ENCODE assay signal across 19 cellular contexts in the genomic region with DNA sequence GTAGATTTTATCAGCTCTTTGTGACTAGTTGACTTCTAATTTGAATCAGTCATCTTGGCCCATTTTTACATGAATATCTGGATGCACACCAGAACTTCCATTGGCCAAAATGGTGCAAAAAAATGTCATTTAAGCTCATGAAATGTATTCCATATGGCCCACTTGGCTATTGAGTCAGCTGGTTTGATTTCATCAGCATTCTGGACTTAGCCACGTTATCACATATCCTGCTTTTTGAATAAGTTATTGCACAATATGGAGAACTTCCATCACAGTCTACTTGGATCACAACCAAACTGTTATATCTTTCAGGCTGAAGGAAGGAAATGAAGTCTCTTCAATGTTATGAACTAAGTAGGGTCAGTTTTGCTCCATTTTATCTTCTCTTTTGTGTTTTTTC.
DNase-seq lines count a peak whose midpoint lies in the region; ATAC-seq and TF ChIP-seq lines count a peak whose summit lies in the region.
"Had no signal": no experiment of that assay in that cellular context is flagged by ENCODE, and none has a peak within 500 bp of the region (broad histone marks: within the 10 kb centered on the region; RNA-seq: fewer than 3 reads in every experiment).

No MANE protein-coding gene starts in this region.

- no peaks in the 10 kb centered on the region for H3K9me3 ChIP-seq in hepatocyte (ENCODE audit: low read depth)
- H3K9me3 ChIP-seq in esophagus muscularis mucosa, result no peaks in the 10 kb centered on the region
- H3K9me3 ChIP-seq: pancreas, tibial artery had no signal

- DNase-seq in AG20443 (ENCODE audit: low spot score) (peak; percentile 13), NCI-H446 treated with DMSO at 0.1 percent for 48 hours (lab: John Stamatoyannopoulos, UW) (peak; percentile 19), dedifferentiated amniotic fluid mesenchymal stem cell (ENCODE audit: extremely low spot score) (peak; percentile 95), hepatocyte (ENCODE audit: low spot score) (peak; percentile 8), esophagus muscularis mucosa (ENCODE audit: extremely low spot score) (no peak)
- DNase-seq in activated naive CD4-positive, alpha-beta T cell treated with Interleukin-2 at 50 U/mL for 16 hours, result no peak
- DNase-seq in activated CD4-positive, alpha-beta T cell treated with anti-CD3 and anti-CD28 coated beads, Interleukin-2, amount 10 ng/mL, durations not matched to agents 24 days and 14 days, result no peak
- DNase-seq: activated CD8-positive, alpha-beta T cell treated with anti-CD3 and anti-CD28 coated beads for 36 hours; activated T-cell treated with anti-CD3 and anti-CD28 coated beads, Interleukin-2, amount 50 U/mL, for 72 hours; CD4-positive, CD25-positive, alpha-beta regulatory T cell; MM.1S; NCI-H2029 treated with DMSO at 0.1 percent for 48 hours; NCI-H526; pancreas; tibial artery had no signal

- H3K36me3 ChIP-seq in hepatocyte (replicated peaks; ENCODE audit: insufficient read depth, low read depth) (no peaks in the 10 kb centered on the region), esophagus muscularis mucosa (no peaks in the 10 kb centered on the region)
- H3K36me3 ChIP-seq: pancreas, tibial artery had no signal

- no peaks in the 10 kb centered on the region for H3K36me3 Mint-ChIP-seq in activated CD4-positive, alpha-beta T cell treated with anti-CD3 and anti-CD28 coated beads, Interleukin-2, amount 10 ng/mL, durations not matched to agents 24 days and 14 days (ENCODE audit: low read depth)
- H3K36me3 Mint-ChIP-seq: CD4-positive, CD25-positive, alpha-beta regulatory T cell; stimulated activated effector memory CD8-positive, alpha-beta T cell treated with anti-CD3 and anti-CD28 coated beads, Interleukin-12 subunit alpha, Interleukin-12 subunit beta, amount 100 ng/mL, for 72 hours had no signal

- H2AFZ ChIP-seq in hepatocyte, result no peak overlapping the region

- H3K27ac ChIP-seq in hepatocyte (no peak overlapping the region), esophagus muscularis mucosa (replicated peaks in 1 of 4) (no peak overlapping the region)
- H3K27ac ChIP-seq: pancreas, tibial artery had no signal

- H3K9me2 ChIP-seq in hepatocyte (replicated peaks; ENCODE audit: insufficient read depth), result no peaks in the 10 kb centered on the region

- no peak overlapping the region for H3K4me3 Mint-ChIP-seq in activated CD4-positive, alpha-beta T cell treated with anti-CD3 and anti-CD28 coated beads, Interleukin-2, amount 10 ng/mL, durations not matched to agents 24 days and 14 days
- H3K4me3 Mint-ChIP-seq: activated CD8-positive, alpha-beta T cell treated with anti-CD3 and anti-CD28 coated beads for 36 hours; activated T-cell treated with anti-CD3 and anti-CD28 coated beads, Interleukin-2, amount 50 U/mL, for 72 hours; CD4-positive, CD25-positive, alpha-beta regulatory T cell; stimulated activated effector memory CD8-positive, alpha-beta T cell treated with anti-CD3 and anti-CD28 coated beads, Interleukin-12 subunit alpha, Interleukin-12 subunit beta, amount 100 ng/mL, for 72 hours had no signal

- no peak for TF ChIP-seq CTCF in hepatocyte (IDR thresholded peaks at IDR 0.05; ENCODE audit: poor library complexity)
- no peak for TF ChIP-seq CTCF in esophagus muscularis mucosa (IDR thresholded peaks at IDR 0.05)

- H4K20me1 ChIP-seq in hepatocyte (ENCODE audit: insufficient read depth, poor library complexity, severe bottlenecking), result no peaks in the 10 kb centered on the region

- H3K4me1 ChIP-seq in hepatocyte (ENCODE audit: insufficient read depth) (no peaks in the 10 kb centered on the region), esophagus muscularis mucosa (no peaks in the 10 kb centered on the region)
- H3K4me1 ChIP-seq: pancreas, tibial artery had no signal

- intact Hi-C loops in esophagus muscularis mucosa (cut with DNase I), result no loop called here
- intact Hi-C loops in activated CD4-positive, alpha-beta T cell treated with anti-CD3 and anti-CD28 coated beads, Interleukin-2, amount 10 ng/mL, durations not matched to agents 24 days and 14 days (cut with micrococcal nuclease), result no loop called here

- H3K9me3 Mint-ChIP-seq in activated CD4-positive, alpha-beta T cell treated with anti-CD3 and anti-CD28 coated beads, Interleukin-2, amount 10 ng/mL, durations not matched to agents 24 days and 14 days, result no peaks in the 10 kb centered on the region

- no peak overlapping the region for H3K4me2 ChIP-seq in hepatocyte
- H3K4me2 ChIP-seq: smooth muscle cell had no signal

- no peak for ATAC-seq in HG03354 (IDR thresholded peaks at IDR 0.05; ENCODE audit: poor library complexity, severe bottlenecking, unreplicated experiment)
- ATAC-seq: activated CD8-positive, alpha-beta T cell treated with anti-CD3 and anti-CD28 coated beads for 36 hours; activated T-cell treated with anti-CD3 and anti-CD28 coated beads, Interleukin-2, amount 50 U/mL, for 72 hours; SK-N-SH treated with all-trans-retinoic acid at 6 μM for 48 hours; stimulated activated effector memory CD8-positive, alpha-beta T cell treated with anti-CD3 and anti-CD28 coated beads, Interleukin-12 subunit alpha, Interleukin-12 subunit beta, amount 100 ng/mL, for 72 hours had no signal

- no peaks in the 10 kb centered on the region for H3K27me3 ChIP-seq in hepatocyte
- no peaks in the 10 kb centered on the region for H3K27me3 ChIP-seq in esophagus muscularis mucosa
- H3K27me3 ChIP-seq: pancreas, tibial artery had no signal

- no peak for TF ChIP-seq EP300 in esophagus muscularis mucosa (IDR thresholded peaks at IDR 0.05)

- H3K27me3 Mint-ChIP-seq in activated CD4-positive, alpha-beta T cell treated with anti-CD3 and anti-CD28 coated beads, Interleukin-2, amount 10 ng/mL, durations not matched to agents 24 days and 14 days, result no peaks in the 10 kb centered on the region
- H3K27me3 Mint-ChIP-seq: activated CD8-positive, alpha-beta T cell treated with anti-CD3 and anti-CD28 coated beads for 36 hours; CD4-positive, CD25-positive, alpha-beta regulatory T cell had no signal

- TF ChIP-seq POLR2A in esophagus muscularis mucosa (IDR thresholded peaks at IDR 0.05; ENCODE audit: low read depth), result no peak

- no peak overlapping the region for H3K4me3 ChIP-seq in hepatocyte
- H3K4me3 ChIP-seq in esophagus muscularis mucosa, result no peak overlapping the region
- H3K4me3 ChIP-seq: pancreas, smooth muscle cell, tibial artery had no signal

- H3K79me2 ChIP-seq in hepatocyte, result no peaks in the 10 kb centered on the region

- no peak overlapping the region for H3K27ac Mint-ChIP-seq in activated CD4-positive, alpha-beta T cell treated with anti-CD3 and anti-CD28 coated beads, Interleukin-2, amount 10 ng/mL, durations not matched to agents 24 days and 14 days
- H3K27ac Mint-ChIP-seq: activated CD8-positive, alpha-beta T cell treated with anti-CD3 and anti-CD28 coated beads for 36 hours; activated T-cell treated with anti-CD3 and anti-CD28 coated beads, Interleukin-2, amount 50 U/mL, for 72 hours; CD4-positive, CD25-positive, alpha-beta regulatory T cell; stimulated activated effector memory CD8-positive, alpha-beta T cell treated with anti-CD3 and anti-CD28 coated beads, Interleukin-12 subunit alpha, Interleukin-12 subunit beta, amount 100 ng/mL, for 72 hours had no signal

- whole genome bisulfite sequencing in hepatocyte (ENCODE audit: low lambda C conversion rate, missing lambda C conversion rate), result 67% methylated on average over 1 of the region's 1 CpG
- 26% methylated on average over 1 of the region's 1 CpG for WGBS in esophagus muscularis mucosa

- no peaks in the 10 kb centered on the region for H3K4me1 Mint-ChIP-seq in activated CD4-positive, alpha-beta T cell treated with anti-CD3 and anti-CD28 coated beads, Interleukin-2, amount 10 ng/mL, durations not matched to agents 24 days and 14 days
- H3K4me1 Mint-ChIP-seq: CD4-positive, CD25-positive, alpha-beta regulatory T cell; stimulated activated effector memory CD8-positive, alpha-beta T cell treated with anti-CD3 and anti-CD28 coated beads, Interleukin-12 subunit alpha, Interleukin-12 subunit beta, amount 100 ng/mL, for 72 hours had no signal

Comparison
In these comparisons a context has a peak if more than half of its experiments do, and no peak if none do; other contexts are left out.
1. DNase-seq: peak in AG20443 (single experiment), NCI-H446 treated with DMSO at 0.1 percent for 48 hours (single experiment), dedifferentiated amniotic fluid mesenchymal stem cell (single experiment) and hepatocyte (single experiment); none in activated naive CD4-positive, alpha-beta T cell treated with Interleukin-2 at 50 U/mL for 16 hours (single experiment), esophagus muscularis mucosa (single experiment) and activated CD4-positive, alpha-beta T cell treated with anti-CD3 and anti-CD28 coated beads, Interleukin-2, amount 10 ng/mL, durations not matched to agents 24 days and 14 days (single experiment).